Comparison of ENCODE assay signal across 1 cellular context in the genomic region with DNA sequence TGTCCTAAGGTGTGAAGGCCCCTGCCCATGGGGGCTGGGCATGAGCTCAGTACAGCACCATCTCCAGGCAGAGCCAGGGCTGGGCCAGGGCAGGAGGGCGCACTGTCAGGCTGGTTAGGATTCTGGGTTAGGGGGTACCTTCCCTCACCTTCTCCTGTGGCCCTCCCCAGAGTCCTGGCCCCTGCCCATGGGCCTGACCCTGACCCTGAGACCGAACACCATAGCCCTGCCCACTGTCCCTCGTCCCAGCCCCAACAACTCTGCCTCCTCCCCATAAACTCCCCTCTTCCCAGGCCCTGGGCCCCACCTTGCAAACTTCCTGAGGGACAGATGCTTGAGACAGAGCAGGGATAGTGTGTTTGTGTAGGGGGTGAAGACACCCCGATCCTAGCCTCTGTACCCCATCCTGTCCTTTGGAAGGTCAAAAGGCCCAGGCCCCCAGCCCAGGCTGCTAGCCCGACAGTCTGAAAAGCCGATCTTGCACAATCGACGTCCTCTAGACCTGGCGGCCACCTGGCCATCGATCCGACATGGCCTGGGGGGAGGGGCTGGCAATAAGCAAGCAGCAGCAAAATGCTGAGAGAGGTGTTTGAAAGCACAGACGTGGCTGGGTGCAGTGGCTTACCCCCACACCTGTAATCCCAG.
TF ChIP-seq lines count a peak whose summit lies in the region.

No MANE protein-coding gene starts in this region.

TF ChIP-seq in HepG2, 621 proteins besides CTCF, POLR2A, EP300 and RAD21 (continued from another document and continues in another):
- TF ChIP-seq SOX13 (IDR thresholded peaks at IDR 0.05) = no peak
- peak in 1 of 2 experiments; percentile 53; a peak in 2 of 4 replicates for TF ChIP-seq SOX13 (CRISPR knock-in tag; conservative IDR thresholded peaks at IDR 0.05 in 1 of 2, IDR thresholded peaks at IDR 0.05 in 1 of 2)
- 0 out of 2 replicates have a peak, but pooled peaks have one; percentile 78 for TF ChIP-seq ZNF678 (CRISPR knock-in tag; IDR thresholded peaks at IDR 0.05)
- peak; percentile 89; the same call in 1 of the 2 replicates for TF ChIP-seq ESRRA (CRISPR knock-in tag; IDR thresholded peaks at IDR 0.05; ENCODE audit: low read depth)
- TF ChIP-seq ELF3 (CRISPR knock-in tag; IDR thresholded peaks at IDR 0.05) = no peak
- TF ChIP-seq, protein P1, sequence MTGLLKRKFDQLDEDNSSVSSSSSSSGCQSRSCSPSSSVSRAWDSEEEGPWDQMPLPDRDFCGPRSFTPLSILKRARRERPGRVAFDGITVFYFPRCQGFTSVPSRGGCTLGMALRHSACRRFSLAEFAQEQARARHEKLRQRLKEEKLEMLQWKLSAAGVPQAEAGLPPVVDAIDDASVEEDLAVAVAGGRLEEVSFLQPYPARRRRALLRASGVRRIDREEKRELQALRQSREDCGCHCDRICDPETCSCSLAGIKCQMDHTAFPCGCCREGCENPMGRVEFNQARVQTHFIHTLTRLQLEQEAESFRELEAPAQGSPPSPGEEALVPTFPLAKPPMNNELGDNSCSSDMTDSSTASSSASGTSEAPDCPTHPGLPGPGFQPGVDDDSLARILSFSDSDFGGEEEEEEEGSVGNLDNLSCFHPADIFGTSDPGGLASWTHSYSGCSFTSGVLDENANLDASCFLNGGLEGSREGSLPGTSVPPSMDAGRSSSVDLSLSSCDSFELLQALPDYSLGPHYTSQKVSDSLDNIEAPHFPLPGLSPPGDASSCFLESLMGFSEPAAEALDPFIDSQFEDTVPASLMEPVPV (CRISPR knock-in tag; IDR thresholded peaks at IDR 0.05) = no peak
- TF ChIP-seq ZNF850 (CRISPR knock-in tag; conservative IDR thresholded peaks at IDR 0.05) = no peak
- TF ChIP-seq MAFK (conservative IDR thresholded peaks at IDR 0.05 in 1 of 2, IDR thresholded peaks at IDR 0.05 in 1 of 2; ENCODE audit: low read length in 2 of 2) = peak in 1 of 2 experiments; percentile 24; a peak in 2 of 4 replicates
- TF ChIP-seq ZNF235 (CRISPR knock-in tag; IDR thresholded peaks at IDR 0.05; ENCODE audit: borderline replicate concordance) = no peak
- TF ChIP-seq ZNF782 (CRISPR knock-in tag; IDR thresholded peaks at IDR 0.05; ENCODE audit: borderline replicate concordance) = peak; percentile 70; the same call in 1 of the 2 replicates
- TF ChIP-seq, protein P2, sequence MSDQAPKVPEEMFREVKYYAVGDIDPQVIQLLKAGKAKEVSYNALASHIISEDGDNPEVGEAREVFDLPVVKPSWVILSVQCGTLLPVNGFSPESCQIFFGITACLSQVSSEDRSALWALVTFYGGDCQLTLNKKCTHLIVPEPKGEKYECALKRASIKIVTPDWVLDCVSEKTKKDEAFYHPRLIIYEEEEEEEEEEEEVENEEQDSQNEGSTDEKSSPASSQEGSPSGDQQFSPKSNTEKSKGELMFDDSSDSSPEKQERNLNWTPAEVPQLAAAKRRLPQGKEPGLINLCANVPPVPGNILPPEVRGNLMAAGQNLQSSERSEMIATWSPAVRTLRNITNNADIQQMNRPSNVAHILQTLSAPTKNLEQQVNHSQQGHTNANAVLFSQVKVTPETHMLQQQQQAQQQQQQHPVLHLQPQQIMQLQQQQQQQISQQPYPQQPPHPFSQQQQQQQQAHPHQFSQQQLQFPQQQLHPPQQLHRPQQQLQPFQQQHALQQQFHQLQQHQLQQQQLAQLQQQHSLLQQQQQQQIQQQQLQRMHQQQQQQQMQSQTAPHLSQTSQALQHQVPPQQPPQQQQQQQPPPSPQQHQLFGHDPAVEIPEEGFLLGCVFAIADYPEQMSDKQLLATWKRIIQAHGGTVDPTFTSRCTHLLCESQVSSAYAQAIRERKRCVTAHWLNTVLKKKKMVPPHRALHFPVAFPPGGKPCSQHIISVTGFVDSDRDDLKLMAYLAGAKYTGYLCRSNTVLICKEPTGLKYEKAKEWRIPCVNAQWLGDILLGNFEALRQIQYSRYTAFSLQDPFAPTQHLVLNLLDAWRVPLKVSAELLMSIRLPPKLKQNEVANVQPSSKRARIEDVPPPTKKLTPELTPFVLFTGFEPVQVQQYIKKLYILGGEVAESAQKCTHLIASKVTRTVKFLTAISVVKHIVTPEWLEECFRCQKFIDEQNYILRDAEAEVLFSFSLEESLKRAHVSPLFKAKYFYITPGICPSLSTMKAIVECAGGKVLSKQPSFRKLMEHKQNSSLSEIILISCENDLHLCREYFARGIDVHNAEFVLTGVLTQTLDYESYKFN (CRISPR knock-in tag; conservative IDR thresholded peaks at IDR 0.05) = peak; percentile 87
- no peak for TF ChIP-seq ZNF558 (CRISPR knock-in tag; IDR thresholded peaks at IDR 0.05; ENCODE audit: borderline replicate concordance)
- TF ChIP-seq CEBPG (CRISPR knock-in tag; IDR thresholded peaks at IDR 0.05) = peak; percentile 95
- TF ChIP-seq RXRA (CRISPR knock-in tag; IDR thresholded peaks at IDR 0.05) = peak; percentile 59
- TF ChIP-seq ZNF335 (CRISPR knock-in tag; IDR thresholded peaks at IDR 0.05) = no peak
- TF ChIP-seq ZFX (CRISPR knock-in tag; IDR thresholded peaks at IDR 0.05; ENCODE audit: low read depth) = peak; percentile 68
- TF ChIP-seq, protein P3, sequence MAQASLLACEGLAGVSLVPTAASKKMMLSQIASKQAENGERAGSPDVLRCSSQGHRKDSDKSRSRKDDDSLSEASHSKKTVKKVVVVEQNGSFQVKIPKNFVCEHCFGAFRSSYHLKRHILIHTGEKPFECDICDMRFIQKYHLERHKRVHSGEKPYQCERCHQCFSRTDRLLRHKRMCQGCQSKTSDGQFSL (CRISPR knock-in tag; IDR thresholded peaks at IDR 0.05) = no peak
- TF ChIP-seq, protein P4, sequence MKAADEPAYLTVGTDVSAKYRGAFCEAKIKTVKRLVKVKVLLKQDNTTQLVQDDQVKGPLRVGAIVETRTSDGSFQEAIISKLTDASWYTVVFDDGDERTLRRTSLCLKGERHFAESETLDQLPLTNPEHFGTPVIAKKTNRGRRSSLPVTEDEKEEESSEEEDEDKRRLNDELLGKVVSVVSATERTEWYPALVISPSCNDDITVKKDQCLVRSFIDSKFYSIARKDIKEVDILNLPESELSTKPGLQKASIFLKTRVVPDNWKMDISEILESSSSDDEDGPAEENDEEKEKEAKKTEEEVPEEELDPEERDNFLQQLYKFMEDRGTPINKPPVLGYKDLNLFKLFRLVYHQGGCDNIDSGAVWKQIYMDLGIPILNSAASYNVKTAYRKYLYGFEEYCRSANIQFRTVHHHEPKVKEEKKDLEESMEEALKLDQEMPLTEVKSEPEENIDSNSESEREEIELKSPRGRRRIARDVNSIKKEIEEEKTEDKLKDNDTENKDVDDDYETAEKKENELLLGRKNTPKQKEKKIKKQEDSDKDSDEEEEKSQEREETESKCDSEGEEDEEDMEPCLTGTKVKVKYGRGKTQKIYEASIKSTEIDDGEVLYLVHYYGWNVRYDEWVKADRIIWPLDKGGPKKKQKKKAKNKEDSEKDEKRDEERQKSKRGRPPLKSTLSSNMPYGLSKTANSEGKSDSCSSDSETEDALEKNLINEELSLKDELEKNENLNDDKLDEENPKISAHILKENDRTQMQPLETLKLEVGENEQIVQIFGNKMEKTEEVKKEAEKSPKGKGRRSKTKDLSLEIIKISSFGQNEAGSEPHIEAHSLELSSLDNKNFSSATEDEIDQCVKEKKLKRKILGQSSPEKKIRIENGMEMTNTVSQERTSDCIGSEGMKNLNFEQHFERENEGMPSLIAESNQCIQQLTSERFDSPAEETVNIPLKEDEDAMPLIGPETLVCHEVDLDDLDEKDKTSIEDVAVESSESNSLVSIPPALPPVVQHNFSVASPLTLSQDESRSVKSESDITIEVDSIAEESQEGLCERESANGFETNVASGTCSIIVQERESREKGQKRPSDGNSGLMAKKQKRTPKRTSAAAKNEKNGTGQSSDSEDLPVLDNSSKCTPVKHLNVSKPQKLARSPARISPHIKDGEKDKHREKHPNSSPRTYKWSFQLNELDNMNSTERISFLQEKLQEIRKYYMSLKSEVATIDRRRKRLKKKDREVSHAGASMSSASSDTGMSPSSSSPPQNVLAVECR (CRISPR knock-in tag; IDR thresholded peaks at IDR 0.05; ENCODE audit: borderline replicate concordance) = peak; percentile 36; the same call in 1 of the 2 replicates
- TF ChIP-seq TGIF2 (CRISPR knock-in tag; IDR thresholded peaks at IDR 0.05) = no peak
- peak; percentile 26; the same call in 1 of the 2 replicates for TF ChIP-seq SAP130 (CRISPR knock-in tag; IDR thresholded peaks at IDR 0.05; ENCODE audit: low read depth)
- TF ChIP-seq, protein P5, sequence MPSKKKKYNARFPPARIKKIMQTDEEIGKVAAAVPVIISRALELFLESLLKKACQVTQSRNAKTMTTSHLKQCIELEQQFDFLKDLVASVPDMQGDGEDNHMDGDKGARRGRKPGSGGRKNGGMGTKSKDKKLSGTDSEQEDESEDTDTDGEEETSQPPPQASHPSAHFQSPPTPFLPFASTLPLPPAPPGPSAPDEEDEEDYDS (CRISPR knock-in tag; IDR thresholded peaks at IDR 0.05) = no peak
- 0 out of 2 replicates have a peak, but pooled peaks have one; percentile 20 for TF ChIP-seq GABPB1 (CRISPR knock-in tag; IDR thresholded peaks at IDR 0.05)
- TF ChIP-seq ZMYM3 (CRISPR knock-in tag; IDR thresholded peaks at IDR 0.05) = peak; percentile 86
- TF ChIP-seq NFYC (CRISPR knock-in tag; IDR thresholded peaks at IDR 0.05) = no peak
- TF ChIP-seq, protein P6, sequence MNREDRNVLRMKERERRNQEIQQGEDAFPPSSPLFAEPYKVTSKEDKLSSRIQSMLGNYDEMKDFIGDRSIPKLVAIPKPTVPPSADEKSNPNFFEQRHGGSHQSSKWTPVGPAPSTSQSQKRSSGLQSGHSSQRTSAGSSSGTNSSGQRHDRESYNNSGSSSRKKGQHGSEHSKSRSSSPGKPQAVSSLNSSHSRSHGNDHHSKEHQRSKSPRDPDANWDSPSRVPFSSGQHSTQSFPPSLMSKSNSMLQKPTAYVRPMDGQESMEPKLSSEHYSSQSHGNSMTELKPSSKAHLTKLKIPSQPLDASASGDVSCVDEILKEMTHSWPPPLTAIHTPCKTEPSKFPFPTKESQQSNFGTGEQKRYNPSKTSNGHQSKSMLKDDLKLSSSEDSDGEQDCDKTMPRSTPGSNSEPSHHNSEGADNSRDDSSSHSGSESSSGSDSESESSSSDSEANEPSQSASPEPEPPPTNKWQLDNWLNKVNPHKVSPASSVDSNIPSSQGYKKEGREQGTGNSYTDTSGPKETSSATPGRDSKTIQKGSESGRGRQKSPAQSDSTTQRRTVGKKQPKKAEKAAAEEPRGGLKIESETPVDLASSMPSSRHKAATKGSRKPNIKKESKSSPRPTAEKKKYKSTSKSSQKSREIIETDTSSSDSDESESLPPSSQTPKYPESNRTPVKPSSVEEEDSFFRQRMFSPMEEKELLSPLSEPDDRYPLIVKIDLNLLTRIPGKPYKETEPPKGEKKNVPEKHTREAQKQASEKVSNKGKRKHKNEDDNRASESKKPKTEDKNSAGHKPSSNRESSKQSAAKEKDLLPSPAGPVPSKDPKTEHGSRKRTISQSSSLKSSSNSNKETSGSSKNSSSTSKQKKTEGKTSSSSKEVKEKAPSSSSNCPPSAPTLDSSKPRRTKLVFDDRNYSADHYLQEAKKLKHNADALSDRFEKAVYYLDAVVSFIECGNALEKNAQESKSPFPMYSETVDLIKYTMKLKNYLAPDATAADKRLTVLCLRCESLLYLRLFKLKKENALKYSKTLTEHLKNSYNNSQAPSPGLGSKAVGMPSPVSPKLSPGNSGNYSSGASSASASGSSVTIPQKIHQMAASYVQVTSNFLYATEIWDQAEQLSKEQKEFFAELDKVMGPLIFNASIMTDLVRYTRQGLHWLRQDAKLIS (CRISPR knock-in tag; IDR thresholded peaks at IDR 0.05) = no peak
- peak; percentile 14; the same call in 1 of the 2 replicates for TF ChIP-seq ETV5 (CRISPR knock-in tag; IDR thresholded peaks at IDR 0.05; ENCODE audit: borderline replicate concordance)
- peak; percentile 90 for TF ChIP-seq HDAC1 (CRISPR knock-in tag; IDR thresholded peaks at IDR 0.05)
- TF ChIP-seq JUND (CRISPR knock-in tag; IDR thresholded peaks at IDR 0.05) = no peak
- no peak for TF ChIP-seq CENPT (CRISPR knock-in tag; IDR thresholded peaks at IDR 0.05; ENCODE audit: low read depth)
- peak; percentile 50; the same call in 1 of the 2 replicates for TF ChIP-seq KAT7 (CRISPR knock-in tag; IDR thresholded peaks at IDR 0.05; ENCODE audit: borderline replicate concordance)
- TF ChIP-seq MIER2 (CRISPR knock-in tag; IDR thresholded peaks at IDR 0.05) = no peak
- TF ChIP-seq, protein P7, sequence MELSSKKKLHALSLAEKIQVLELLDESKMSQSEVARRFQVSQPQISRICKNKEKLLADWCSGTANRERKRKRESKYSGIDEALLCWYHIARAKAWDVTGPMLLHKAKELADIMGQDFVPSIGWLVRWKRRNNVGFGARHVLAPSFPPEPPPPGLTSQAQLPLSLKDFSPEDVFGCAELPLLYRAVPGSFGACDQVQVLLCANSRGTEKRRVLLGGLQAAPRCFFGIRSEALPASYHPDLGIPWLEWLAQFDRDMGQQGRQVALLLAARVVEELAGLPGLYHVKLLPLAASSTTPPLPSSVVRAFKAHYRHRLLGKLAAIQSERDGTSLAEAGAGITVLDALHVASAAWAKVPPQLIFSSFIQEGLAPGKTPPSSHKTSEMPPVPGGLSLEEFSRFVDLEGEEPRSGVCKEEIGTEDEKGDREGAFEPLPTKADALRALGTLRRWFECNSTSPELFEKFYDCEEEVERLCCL (CRISPR knock-in tag; IDR thresholded peaks at IDR 0.05; ENCODE audit: borderline replicate concordance) = no peak
- peak; percentile 65; the same call in 1 of the 2 replicates for TF ChIP-seq NR2F2 (IDR thresholded peaks at IDR 0.05; ENCODE audit: borderline replicate concordance, low read depth)
- 0 out of 4 replicates have a peak, but pooled peaks of 1 of the 2 experiments have one; percentile 45 for TF ChIP-seq KLF16 (CRISPR knock-in tag; IDR thresholded peaks at IDR 0.05)
- TF ChIP-seq, protein P8, sequence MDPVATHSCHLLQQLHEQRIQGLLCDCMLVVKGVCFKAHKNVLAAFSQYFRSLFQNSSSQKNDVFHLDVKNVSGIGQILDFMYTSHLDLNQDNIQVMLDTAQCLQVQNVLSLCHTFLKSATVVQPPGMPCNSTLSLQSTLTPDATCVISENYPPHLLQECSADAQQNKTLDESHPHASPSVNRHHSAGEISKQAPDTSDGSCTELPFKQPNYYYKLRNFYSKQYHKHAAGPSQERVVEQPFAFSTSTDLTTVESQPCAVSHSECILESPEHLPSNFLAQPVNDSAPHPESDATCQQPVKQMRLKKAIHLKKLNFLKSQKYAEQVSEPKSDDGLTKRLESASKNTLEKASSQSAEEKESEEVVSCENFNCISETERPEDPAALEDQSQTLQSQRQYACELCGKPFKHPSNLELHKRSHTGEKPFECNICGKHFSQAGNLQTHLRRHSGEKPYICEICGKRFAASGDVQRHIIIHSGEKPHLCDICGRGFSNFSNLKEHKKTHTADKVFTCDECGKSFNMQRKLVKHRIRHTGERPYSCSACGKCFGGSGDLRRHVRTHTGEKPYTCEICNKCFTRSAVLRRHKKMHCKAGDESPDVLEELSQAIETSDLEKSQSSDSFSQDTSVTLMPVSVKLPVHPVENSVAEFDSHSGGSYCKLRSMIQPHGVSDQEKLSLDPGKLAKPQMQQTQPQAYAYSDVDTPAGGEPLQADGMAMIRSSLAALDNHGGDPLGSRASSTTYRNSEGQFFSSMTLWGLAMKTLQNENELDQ (CRISPR knock-in tag; IDR thresholded peaks at IDR 0.05; ENCODE audit: borderline replicate concordance) = no peak
- TF ChIP-seq SATB2 (CRISPR knock-in tag; IDR thresholded peaks at IDR 0.05) = no peak
- no peak for TF ChIP-seq RFX3 (CRISPR knock-in tag; IDR thresholded peaks at IDR 0.05)
